Comparison of ENCODE assay signal across 13 cellular contexts in the genomic region with DNA sequence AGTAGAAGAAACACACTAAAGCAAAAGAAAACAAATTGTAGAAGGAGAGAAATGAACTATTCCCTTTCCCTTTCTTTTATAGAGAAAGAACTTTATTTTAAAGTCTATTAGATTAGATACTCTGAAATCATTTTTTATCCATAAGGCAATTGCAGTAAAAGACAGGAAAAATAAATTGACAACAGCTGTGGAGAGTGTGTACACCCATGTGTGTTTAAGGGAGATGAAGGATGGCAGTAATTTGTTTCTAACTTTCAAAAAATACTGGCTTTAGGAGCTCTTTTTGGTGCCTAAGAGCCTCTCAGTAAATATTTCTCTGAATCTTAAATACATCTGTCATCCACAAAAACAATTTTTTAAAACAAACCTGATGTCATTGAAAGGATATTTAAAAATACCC. TPM values are rescaled to one million over a fixed set of nuclear protein-coding genes. Genes with fewer than 3 reads are reported as not detected.
A peak's percentile ranks its signal among the peaks of the same experiment; 100 is the strongest.
DNase-seq lines count a peak whose midpoint lies in the region; TF ChIP-seq lines count a peak whose summit lies in the region.
"Had no signal": no experiment of that assay in that cellular context is flagged by ENCODE, and none has a peak within 500 bp of the region (broad histone marks: within the 10 kb centered on the region; RNA-seq: fewer than 3 reads in every experiment).

No MANE protein-coding gene starts in this region.

- no peaks in the 10 kb centered on the region for H3K36me3 ChIP-seq in stomach
- no peaks in the 10 kb centered on the region for H3K36me3 ChIP-seq in CD4-positive, alpha-beta memory T cell (ENCODE audit: insufficient read depth, low read length)
- H3K36me3 ChIP-seq: BE2C had no signal

- POLR2A ChIA-PET in CD4-positive, alpha-beta memory T cell (lab: Charles Lee; ENCODE audit: partially characterized antibody): no interaction called here

- TF ChIP-seq POLR2A in stomach (IDR thresholded peaks at IDR 0.05): no peak

- no peak overlapping the region for H3K27ac Mint-ChIP-seq in CD4-positive, alpha-beta memory T cell
- H3K27ac Mint-ChIP-seq: CD8-positive, alpha-beta memory T cell had no signal

- CTCF ChIA-PET in CD4-positive, alpha-beta memory T cell (lab: Charles Lee; ENCODE audit: partially characterized antibody): no interaction called here

- H3K4me1 Mint-ChIP-seq in CD4-positive, alpha-beta memory T cell: no peaks in the 10 kb centered on the region
- H3K4me1 Mint-ChIP-seq: CD8-positive, alpha-beta memory T cell had no signal

- H3K27me3 Mint-ChIP-seq in CD4-positive, alpha-beta memory T cell: peaks cover 6 to 9% of the 10 kb centered on the region in 2 donors

- TF ChIP-seq CTCF in stomach (IDR thresholded peaks at IDR 0.05): no peak

- H3K27me3 ChIP-seq in stomach: no peaks in the 10 kb centered on the region
- H3K27me3 ChIP-seq in CD4-positive, alpha-beta memory T cell (ENCODE audit: insufficient read depth, low read length): peaks cover 3% of the 10 kb centered on the region
- H3K27me3 ChIP-seq: BE2C had no signal

- DNase-seq in LHCN-M2 (ENCODE audit: low read depth) (peak; percentile 10), fibroblast of peridontal ligament (ENCODE audit: extremely low read depth) (peak; percentile 56), myocyte (ENCODE audit: low read depth) (peak; percentile 16), stomach (no peak), mucosa of gallbladder (ENCODE audit: low spot score) (no peak), NCI-H2107 (lab: John Stamatoyannopoulos, UW) (no peak)
- no peak for DNase-seq in CD4-positive, alpha-beta memory T cell
- DNase-seq: BE2C; Caco-2; CD8-positive, alpha-beta memory T cell; DND-41; GDM1 had no signal

- no peak overlapping the region for H3K4me3 ChIP-seq in stomach
- H3K4me3 ChIP-seq in CD4-positive, alpha-beta memory T cell (ENCODE audit: low read length in 2 of 2): no peak overlapping the region

- H3K27ac ChIP-seq in stomach: no peak overlapping the region
- H3K27ac ChIP-seq in CD4-positive, alpha-beta memory T cell (ENCODE audit: low read depth, low read length): no peak overlapping the region
- H3K27ac ChIP-seq: C4-2B had no signal

- no peaks in the 10 kb centered on the region for H3K9me3 ChIP-seq in stomach
- no peaks in the 10 kb centered on the region for H3K9me3 ChIP-seq in CD4-positive, alpha-beta memory T cell (ENCODE audit: control insufficient read depth in 1 of 2, low read length in 2 of 2)
- H3K9me3 ChIP-seq: BE2C, Caco-2 had no signal

- no peaks in the 10 kb centered on the region for H3K36me3 Mint-ChIP-seq in CD4-positive, alpha-beta memory T cell
- H3K36me3 Mint-ChIP-seq: CD8-positive, alpha-beta memory T cell had no signal

- no peaks in the 10 kb centered on the region for H3K4me1 ChIP-seq in stomach
- H3K4me1 ChIP-seq in CD4-positive, alpha-beta memory T cell (ENCODE audit: insufficient read depth, low read length): no peaks in the 10 kb centered on the region
- H3K4me1 ChIP-seq: BE2C, Caco-2 had no signal

- intact Hi-C loops in stomach (cut with DNase I; ENCODE audit: low total_unique reads): no loop called here
- intact Hi-C loops in CD4-positive, alpha-beta memory T cell (cut with micrococcal nuclease): no loop called here

- TF ChIP-seq EP300 in stomach (IDR thresholded peaks at IDR 0.05): no peak

- H3K4me3 Mint-ChIP-seq in CD4-positive, alpha-beta memory T cell: no peak overlapping the region
- H3K4me3 Mint-ChIP-seq: CD8-positive, alpha-beta memory T cell had no signal

- no peaks in the 10 kb centered on the region for H3K9me3 Mint-ChIP-seq in CD4-positive, alpha-beta memory T cell
- H3K9me3 Mint-ChIP-seq: CD8-positive, alpha-beta memory T cell had no signal

RNA-seq across cellular contexts. Expression of gene ARL14EPL, which starts 18.3 kb away (rescaled TPM):
- total RNA-seq in LHCN-M2 (2014; rRNA removed): 0.40 TPM in 1 of 2 replicates, not detected in the other
- polyA plus RNA-seq in LHCN-M2 (2012): not detected
- 0.35 and 0.47 TPM in 2 replicates for total RNA-seq in myocyte
- polyA plus RNA-seq in myocyte (2012): 0.05 TPM
- total RNA-seq in stomach: not detected
- not detected for polyA plus RNA-seq in stomach
- not detected for total RNA-seq in mucosa of gallbladder
- not detected for total RNA-seq in CD4-positive, alpha-beta memory T cell
- polyA plus RNA-seq in CD4-positive, alpha-beta memory T cell: not detected
- total RNA-seq: Caco-2; CD8-positive, alpha-beta memory T cell had no signal
- polyA plus RNA-seq: CD8-positive, alpha-beta memory T cell had no signal

RNA-seq across cellular contexts. Expression of gene LVRN, which starts 51.7 kb away (rescaled TPM):
- total RNA-seq in LHCN-M2 (2014; rRNA removed): 0.11 and 0.13 TPM in 2 replicates
- polyA plus RNA-seq in LHCN-M2 (2012): 0.09 TPM
- 0.88 and 4.0 TPM in 2 replicates for total RNA-seq in myocyte
- 0.24 TPM for polyA plus RNA-seq in myocyte (2012)
- total RNA-seq in stomach: 1 to 10 TPM in 1 of 5 donors, under 1 TPM in 1, not detected in 3; 0.58 to 1.3 TPM
- under 1 TPM in 2 of 3 donors, not detected in 1; 0.06 to 0.13 TPM for polyA plus RNA-seq in stomach
- total RNA-seq in mucosa of gallbladder: 0.43 TPM
- not detected for total RNA-seq in CD4-positive, alpha-beta memory T cell
- not detected for polyA plus RNA-seq in CD4-positive, alpha-beta memory T cell
- polyA plus RNA-seq: CD8-positive, alpha-beta memory T cell had no signal

Comparison
In these comparisons a context has a peak if more than half of its experiments do, and no peak if none do; other contexts are left out.
1. DNase-seq: peak in LHCN-M2 (single experiment), fibroblast of peridontal ligament (single experiment) and myocyte (single experiment); none in stomach (single experiment), mucosa of gallbladder (single experiment), NCI-H2107 (single experiment) and CD4-positive, alpha-beta memory T cell (0 of 5).